14 cellular contexts compared by ENCODE assay signal in the genomic region with DNA sequence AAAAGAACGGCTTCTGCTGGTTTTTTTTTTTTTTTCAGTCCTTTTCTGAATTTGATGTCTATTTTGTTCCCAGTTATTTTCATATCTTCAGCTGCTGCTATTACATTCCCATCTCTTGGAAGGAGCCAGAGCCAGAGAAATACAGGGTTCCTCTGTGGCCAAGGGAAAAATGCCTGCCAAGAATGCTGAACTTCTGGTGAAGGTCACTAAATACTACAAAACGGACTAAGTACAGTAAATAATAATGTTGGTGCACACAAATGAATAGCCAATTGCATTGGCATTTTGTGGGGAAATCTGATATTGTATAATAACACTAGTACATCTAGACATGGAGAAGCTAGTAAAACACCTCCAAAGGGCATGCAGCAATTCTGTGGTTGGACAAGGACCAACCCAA. TPM values are rescaled to one million over a fixed set of nuclear protein-coding genes. Genes with fewer than 3 reads are reported as not detected.
A peak's percentile ranks its signal among the peaks of the same experiment; 100 is the strongest.
DNase-seq lines count a peak whose midpoint lies in the region; ATAC-seq and TF ChIP-seq lines count a peak whose summit lies in the region.
"Had no signal": no experiment of that assay in that cellular context is flagged by ENCODE, and none has a peak within 500 bp of the region (broad histone marks: within the 10 kb centered on the region; RNA-seq: fewer than 3 reads in every experiment).

No MANE protein-coding gene starts in this region.

- H3K4me3 Mint-ChIP-seq in activated naive CD8-positive, alpha-beta T cell treated with anti-CD3 and anti-CD28 coated beads for 36 hours, result no peak overlapping the region

- no peaks in the 10 kb centered on the region for H3K9me3 Mint-ChIP-seq in activated naive CD8-positive, alpha-beta T cell treated with anti-CD3 and anti-CD28 coated beads for 36 hours
- H3K9me3 Mint-ChIP-seq: activated naive CD4-positive, alpha-beta T cell treated with anti-CD3 and anti-CD28 coated beads, Interleukin-2, amount 50 U/mL, for 72 hours had no signal

- H2AFZ ChIP-seq in SK-N-SH (ENCODE audit: low read depth) (no peak overlapping the region; the same call in 1 of the 2 replicates), PC-9 (no peak overlapping the region)

- TF ChIP-seq CTCF in AG04450 (IDR thresholded peaks at IDR 0.05; ENCODE audit: low read depth, low read length), result no peak
- no peak for TF ChIP-seq CTCF in SK-N-SH (IDR thresholded peaks at IDR 0.05)
- TF ChIP-seq CTCF in fibroblast of pulmonary artery (IDR thresholded peaks at IDR 0.05; ENCODE audit: low read length, missing control alignments), result no peak
- no peak for TF ChIP-seq CTCF in ovary (IDR thresholded peaks at IDR 0.05)
- TF ChIP-seq CTCF in PC-9 (conservative IDR thresholded peaks at IDR 0.05), result no peak

- H3K27ac Mint-ChIP-seq in activated naive CD8-positive, alpha-beta T cell treated with anti-CD3 and anti-CD28 coated beads for 36 hours, result no peak overlapping the region
- H3K27ac Mint-ChIP-seq: activated naive CD4-positive, alpha-beta T cell treated with anti-CD3 and anti-CD28 coated beads, Interleukin-2, amount 50 U/mL, for 72 hours had no signal

- TF ChIP-seq EP300 in SK-N-SH (IDR thresholded peaks at IDR 0.05; ENCODE audit: borderline replicate concordance in 1 of 2, low read depth in 1 of 2, low read length in 1 of 2), result no peak
- TF ChIP-seq EP300 in ovary (IDR thresholded peaks at IDR 0.05), result no peak

- no peak for TF ChIP-seq RAD21 in SK-N-SH (IDR thresholded peaks at IDR 0.05; ENCODE audit: low read length)

- H3K9ac ChIP-seq in SK-N-SH, result 0 out of 2 replicates have a peak overlapping the region, but pooled peaks have one; percentile 28

- H3K27me3 Mint-ChIP-seq in activated naive CD8-positive, alpha-beta T cell treated with anti-CD3 and anti-CD28 coated beads for 36 hours, result no peaks in the 10 kb centered on the region

- H3K4me3 ChIP-seq in AG04450 (ENCODE audit: low read depth, low read length), result no peak overlapping the region
- H3K4me3 ChIP-seq in SK-N-SH (ENCODE audit: low read depth in 2 of 2, low read length in 1 of 2), result peak overlapping the region in 1 of 2 experiments; percentile 48; a peak in 2 of 4 replicates
- H3K4me3 ChIP-seq in fibroblast of pulmonary artery (replicated peaks; ENCODE audit: low read depth, low read length), result no peak overlapping the region
- no peak overlapping the region for H3K4me3 ChIP-seq in ovary
- no peak overlapping the region for H3K4me3 ChIP-seq in PC-9
- H3K4me3 ChIP-seq: upper lobe of left lung had no signal

- peak overlapping the region; percentile 33 for H3K27ac ChIP-seq in AG04450 (ENCODE audit: low read depth, low read length)
- peak overlapping the region; percentile 76 to 84; a peak in 3 of 4 replicates for H3K27ac ChIP-seq in SK-N-SH (ENCODE audit: low read depth in 2 of 2, low read length in 1 of 2)
- H3K27ac ChIP-seq in ovary, result no peak overlapping the region
- H3K27ac ChIP-seq in PC-9, result no peak overlapping the region
- H3K27ac ChIP-seq: upper lobe of left lung had no signal

- intact Hi-C loops in ovary (cut with DNase I), result no loop called here
- intact Hi-C loops in PC-9 (cut with micrococcal nuclease; ENCODE audit: unreplicated experiment), result no loop called here

- TF ChIP-seq POLR2A in ovary (IDR thresholded peaks at IDR 0.05), result no peak

- WGBS in SK-N-SH (ENCODE audit: low lambda C conversion rate), result 52% methylated on average over 2 of the region's 2 CpGs
- 3 to 15% (median 9%) methylated on average over 2 of the region's 2 CpGs for WGBS in ovary, 3 donors

- ATAC-seq in HG02571 (IDR thresholded peaks at IDR 0.05; ENCODE audit: unreplicated experiment), result no peak
- ATAC-seq: activated CD4-positive, CD25-positive, alpha-beta regulatory T cell treated with anti-CD3 and anti-CD28 coated beads, Interleukin-2, amount 50 U/mL, for 24 hours; activated naive CD4-positive, alpha-beta T cell treated with anti-CD3 and anti-CD28 coated beads, Interleukin-2, amount 50 U/mL, for 72 hours had no signal

- DNase-seq in AG04450 (ENCODE audit: low read depth, low spot score) (peak; percentile 44), SK-N-SH (no peak), fibroblast of pulmonary artery (ENCODE audit: low read depth) (peak; percentile 79), ovary (peak in 3 of 5 donors; percentile 25 to 45 (median 36)), NCI-H1694 treated with DMSO at 0.1 percent for 48 hours (lab: John Stamatoyannopoulos, UW) (no peak), PC-9 (no peak)
- no peak for DNase-seq in activated naive CD8-positive, alpha-beta T cell treated with anti-CD3 and anti-CD28 coated beads for 36 hours
- DNase-seq: ACHN, DMS 273 treated with DMSO at 0.1 percent for 48 hours, NCI-H2107, upper lobe of left lung had no signal

- H3K9me2 ChIP-seq in SK-N-SH, result no peaks in the 10 kb centered on the region
- H3K9me2 ChIP-seq in PC-9 (ENCODE audit: insufficient read depth), result no peaks in the 10 kb centered on the region

- H4K20me1 ChIP-seq in SK-N-SH (ENCODE audit: insufficient read depth) (no peaks in the 10 kb centered on the region), PC-9 (ENCODE audit: insufficient read depth) (no peaks in the 10 kb centered on the region)

- H3K4me1 Mint-ChIP-seq in activated naive CD8-positive, alpha-beta T cell treated with anti-CD3 and anti-CD28 coated beads for 36 hours, result no peaks in the 10 kb centered on the region

- no peaks in the 10 kb centered on the region for H3K36me3 Mint-ChIP-seq in activated naive CD8-positive, alpha-beta T cell treated with anti-CD3 and anti-CD28 coated beads for 36 hours
- H3K36me3 Mint-ChIP-seq: activated naive CD4-positive, alpha-beta T cell treated with anti-CD3 and anti-CD28 coated beads, Interleukin-2, amount 50 U/mL, for 72 hours had no signal

- no peaks in the 10 kb centered on the region for H3K36me3 ChIP-seq in SK-N-SH (replicated peaks in 1 of 2; ENCODE audit: control insufficient read depth in 1 of 2, insufficient read depth in 2 of 2, low read length in 1 of 2)
- no peaks in the 10 kb centered on the region for H3K36me3 ChIP-seq in ovary
- H3K36me3 ChIP-seq in PC-9 (ENCODE audit: low read depth), result no peaks in the 10 kb centered on the region
- H3K36me3 ChIP-seq: upper lobe of left lung had no signal

- BruUV-seq in PC-9 (replicated peaks; lab: Mats Ljungman, UMichigan), result no TSS peak

- H3K4me2 ChIP-seq in SK-N-SH (peak overlapping the region; percentile 73), PC-9 (no peak overlapping the region)

- H3K27me3 ChIP-seq in AG04450 (ENCODE audit: control insufficient read depth, insufficient read depth, low read length) (no peaks in the 10 kb centered on the region), SK-N-SH (ENCODE audit: insufficient read depth) (no peaks in the 10 kb centered on the region), ovary (no peaks in the 10 kb centered on the region), PC-9 (ENCODE audit: insufficient read depth, low read depth) (no peaks in the 10 kb centered on the region)
- H3K27me3 ChIP-seq: upper lobe of left lung had no signal

- no peaks in the 10 kb centered on the region; a peak in 2 of 4 replicates for H3K4me1 ChIP-seq in SK-N-SH (ENCODE audit: control insufficient read depth in 1 of 2, insufficient read depth in 2 of 2, low read depth in 1 of 2, low read length in 1 of 2)
- peaks cover 9% of the 10 kb centered on the region for H3K4me1 ChIP-seq in ovary (ENCODE audit: insufficient read depth)
- no peaks in the 10 kb centered on the region for H3K4me1 ChIP-seq in PC-9 (replicated peaks; ENCODE audit: insufficient read depth)
- H3K4me1 ChIP-seq: upper lobe of left lung had no signal

- H3F3A ChIP-seq in SK-N-SH (replicated peaks; ENCODE audit: insufficient read depth) (peaks cover 19% of the 10 kb centered on the region), PC-9 (ENCODE audit: insufficient read depth, low read depth) (no peaks in the 10 kb centered on the region)

- H3K9me3 ChIP-seq in AG04450 (ENCODE audit: control insufficient read depth, insufficient read depth, low read length) (no peaks in the 10 kb centered on the region), SK-N-SH (no peaks in the 10 kb centered on the region), ovary (no peaks in the 10 kb centered on the region), PC-9 (ENCODE audit: insufficient read depth, low read depth) (no peaks in the 10 kb centered on the region)
- H3K9me3 ChIP-seq: upper lobe of left lung had no signal

- POLR2A ChIA-PET in AG04450 (lab: Yijun Ruan, JAX), result interaction anchor here (0.6 to 1.7 kb wide), 3 partner anchors 22 to 861 kb away, joined by 3 to 4 read pairs (median 4); no protein-coding TSS in a partner anchor
- POLR2A ChIA-PET in SK-N-SH (lab: Yijun Ruan, JAX), result no interaction called here
- POLR2A ChIA-PET in PC-9 (lab: Charles Lee; ENCODE audit: unreplicated experiment), result no interaction called here

- CTCF ChIA-PET in AG04450 (lab: Charles Lee), result interaction anchor here (1.3 kb wide), 1 partner anchor 478 kb away, joined by 4 read pairs; no protein-coding TSS in a partner anchor
- CTCF ChIA-PET in SK-N-SH (lab: Yijun Ruan, JAX), result no interaction called here
- CTCF ChIA-PET in PC-9 (lab: Charles Lee), result no interaction called here

- H3K79me2 ChIP-seq in SK-N-SH (ENCODE audit: insufficient read depth) (no peaks in the 10 kb centered on the region), PC-9 (ENCODE audit: low read depth) (no peaks in the 10 kb centered on the region)

TF ChIP-seq in SK-N-SH, 30 proteins besides CTCF, POLR2A, EP300 and RAD21:
- TF ChIP-seq SIN3A (IDR thresholded peaks at IDR 0.05; ENCODE audit: borderline replicate concordance, low read depth, low read length) (no peak), EZH2phosphoT487 (IDR thresholded peaks at IDR 0.05; ENCODE audit: borderline replicate concordance, low read depth) (no peak), NFIC (IDR thresholded peaks at IDR 0.05; ENCODE audit: borderline replicate concordance) (peak; percentile 30; the same call in 1 of the 2 replicates), TCF12 (IDR thresholded peaks at IDR 0.05) (peak; percentile 15; the same call in 1 of the 2 replicates), RXRA (IDR thresholded peaks at IDR 0.05; ENCODE audit: borderline replicate concordance, low read depth) (peak; percentile 42; the same call in 1 of the 2 replicates), ELF1 (IDR thresholded peaks at IDR 0.05) (no peak)
TF ChIP-seq in SK-N-SH: peak in this region for 3.

RNA-seq across cellular contexts. Expression of a gene that starts 56.3 kb away (rescaled TPM):
- polyA plus RNA-seq in AG04450 (2011; rRNA removed) (128 and 154 TPM in 2 replicates), SK-N-SH (2012; rRNA removed) (5.4 and 6.6 TPM in 2 replicates), ovary (10 to 100 TPM; 11.0 to 26.8 TPM)
- 224 and 338 TPM in 2 replicates for polyA minus RNA-seq in AG04450 (2011; rRNA and poly(A)+ RNA removed)
- 8.1 and 9.7 TPM in 2 replicates for polyA plus RNA-seq in SK-N-SH (2012; cell fraction: cytosol; rRNA removed)
- 5.9 and 11.2 TPM in 2 replicates for polyA plus RNA-seq in SK-N-SH (2012; cell fraction: nucleus; rRNA removed)
- total RNA-seq in ovary (10 to 100 TPM; 23.3 to 48.4 (median 40.7) TPM), PC-9 (2021) (1.0 and 1.4 TPM in 2 replicates)
- total RNA-seq in activated naive CD8-positive, alpha-beta T cell treated with anti-CD3 and anti-CD28 coated beads for 36 hours, result 10 to 100 TPM; 23.5 to 27.8 TPM

Comparison
In these comparisons a context has a peak if more than half of its experiments do, and no peak if none do; other contexts are left out.
1. DNase-seq: peak in AG04450 (single experiment), fibroblast of pulmonary artery (single experiment) and ovary (3 of 5); none in SK-N-SH (single experiment), activated naive CD8-positive, alpha-beta T cell treated with anti-CD3 and anti-CD28 coated beads for 36 hours (single experiment), NCI-H1694 treated with DMSO at 0.1 percent for 48 hours (single experiment) and PC-9 (0 of 2).
2. H3K27ac ChIP-seq: peak in AG04450 (single experiment) and SK-N-SH (2 of 2); none in ovary (0 of 2) and PC-9 (single experiment).
3. RNA of a gene that starts 56.3 kb away (total RNA-seq): 23.3 to 48.4 TPM in ovary and 23.5 to 27.8 TPM in activated naive CD8-positive, alpha-beta T cell treated with anti-CD3 and anti-CD28 coated beads for 36 hours; 1.0 to 1.4 TPM in PC-9; every median in the first group is over 10 times any median in the second.